ENCODE assay signal across 29 cellular contexts in genomic region chr3:38916706-38917105, GRCh38.
A peak's percentile ranks its signal among the peaks of the same experiment; 100 is the strongest.
DNase-seq lines count a peak whose midpoint lies in the region; ATAC-seq, FAIRE-seq and TF ChIP-seq lines count a peak whose summit lies in the region.
"Had no signal": no experiment of that assay in that cellular context is flagged by ENCODE, and none has a peak within 500 bp of the region (broad histone marks: within the 10 kb centered on the region; RNA-seq: fewer than 3 reads in every experiment).

No MANE protein-coding gene starts in this region.

- H3K4me1 Mint-ChIP-seq in HFFc6 (ENCODE audit: low read depth) (no peaks in the 10 kb centered on the region), astrocyte (ENCODE audit: low read depth, unreplicated experiment) (peaks cover 4% of the 10 kb centered on the region)
- H3K4me1 Mint-ChIP-seq: activated CD4-positive, alpha-beta T cell treated with anti-CD3 and anti-CD28 coated beads for 36 hours; activated naive CD4-positive, alpha-beta T cell treated with anti-CD3 and anti-CD28 coated beads, Interleukin-2, amount 10 ng/mL, durations not matched to agents 7 days and 5 days; naive thymus-derived CD8-positive, alpha-beta T cell; stimulated activated naive CD8-positive, alpha-beta T cell treated with anti-CD3 and anti-CD28 coated beads, Interleukin-15, amount 100 ng/mL, for 72 hours had no signal

- H3K27me3 ChIP-seq in astrocyte (ENCODE audit: insufficient read depth, low read length) (no peaks in the 10 kb centered on the region), prostate gland (replicated peaks; ENCODE audit: insufficient read depth) (no peaks in the 10 kb centered on the region)
- H3K27me3 ChIP-seq: right atrium auricular region, tibial artery had no signal

- H3K27ac Mint-ChIP-seq in HFFc6, result no peak overlapping the region
- no peak overlapping the region for H3K27ac Mint-ChIP-seq in astrocyte (ENCODE audit: unreplicated experiment)
- H3K27ac Mint-ChIP-seq: activated CD4-positive, alpha-beta T cell treated with anti-CD3 and anti-CD28 coated beads for 36 hours; activated naive CD4-positive, alpha-beta T cell treated with anti-CD3 and anti-CD28 coated beads, Interleukin-2, amount 10 ng/mL, durations not matched to agents 7 days and 5 days; naive thymus-derived CD8-positive, alpha-beta T cell; stimulated activated naive CD8-positive, alpha-beta T cell treated with anti-CD3 and anti-CD28 coated beads, Interleukin-15, amount 100 ng/mL, for 72 hours had no signal

- no peak overlapping the region for H3K4me2 ChIP-seq in astrocyte (ENCODE audit: low read length)

- ATAC-seq in HG03342 (IDR thresholded peaks at IDR 0.05; ENCODE audit: unreplicated experiment), result no peak
- ATAC-seq: activated CD4-positive, alpha-beta T cell treated with anti-CD3 and anti-CD28 coated beads for 36 hours; activated T-cell treated with anti-CD3 and anti-CD28 coated beads, Interleukin-2, amount 50 U/mL, for 4 hours; esophagus mucosa; left colon; naive thymus-derived CD8-positive, alpha-beta T cell; stimulated activated naive CD8-positive, alpha-beta T cell treated with anti-CD3 and anti-CD28 coated beads, Interleukin-15, amount 100 ng/mL, for 72 hours had no signal

- H3K4me1 ChIP-seq in astrocyte (ENCODE audit: insufficient read depth, low read length), result no peaks in the 10 kb centered on the region
- H3K4me1 ChIP-seq in prostate gland (replicated peaks), result no peaks in the 10 kb centered on the region
- H3K4me1 ChIP-seq: right atrium auricular region, tibial artery had no signal

- intact Hi-C loops in prostate gland (cut with DNase I), result no loop called here

- DNase-seq in AG08395 (ENCODE audit: low spot score) (peak; percentile 40), HFFc6 (peak; percentile 74), astrocyte (ENCODE audit: low read depth) (peak; percentile 8), kidney glomerular epithelial cell (lab: John Stamatoyannopoulos, UW) (peak; percentile 6), D721Med (ENCODE audit: insufficient read length, low spot score) (no peak), prostate gland (ENCODE audit: low spot score) (no peak), epidermal melanocyte (ENCODE audit: insufficient read length, low spot score) (no peak)
- DNase-seq: activated CD4-positive, alpha-beta T cell treated with anti-CD3 and anti-CD28 coated beads for 36 hours; activated naive CD4-positive, alpha-beta T cell treated with anti-CD3 and anti-CD28 coated beads, Interleukin-2, amount 10 ng/mL, durations not matched to agents 7 days and 5 days; activated T-cell treated with anti-CD3 and anti-CD28 coated beads, Interleukin-2, amount 50 U/mL, for 4 hours; aorta; C1 segment of cervical spinal cord; effector CD8-positive, alpha-beta T cell; HCEC 1CT; KBM-7; left colon; MV-4-11; naive thymus-derived CD8-positive, alpha-beta T cell; NCI-H187; NCI-H748 treated with DMSO at 0.1 percent for 48 hours; OCI-M1; Right ventricle myocardium superior; stimulated activated naive CD8-positive, alpha-beta T cell treated with anti-CD3 and anti-CD28 coated beads, Interleukin-15, amount 100 ng/mL, for 72 hours; tibial artery had no signal

- H3K9ac ChIP-seq in astrocyte (ENCODE audit: low read length), result no peak overlapping the region

- WGBS in prostate gland, result 96% methylated on average over 1 of the region's 1 CpG

- H3K4me3 Mint-ChIP-seq in HFFc6 (no peak overlapping the region), astrocyte (ENCODE audit: unreplicated experiment) (no peak overlapping the region)
- H3K4me3 Mint-ChIP-seq: activated CD4-positive, alpha-beta T cell treated with anti-CD3 and anti-CD28 coated beads for 36 hours; activated naive CD4-positive, alpha-beta T cell treated with anti-CD3 and anti-CD28 coated beads, Interleukin-2, amount 10 ng/mL, durations not matched to agents 7 days and 5 days; activated T-cell treated with anti-CD3 and anti-CD28 coated beads, Interleukin-2, amount 50 U/mL, for 4 hours; naive thymus-derived CD8-positive, alpha-beta T cell; stimulated activated naive CD8-positive, alpha-beta T cell treated with anti-CD3 and anti-CD28 coated beads, Interleukin-15, amount 100 ng/mL, for 72 hours had no signal

- no peaks in the 10 kb centered on the region for H3K9me3 Mint-ChIP-seq in HFFc6
- H3K9me3 Mint-ChIP-seq in astrocyte (ENCODE audit: unreplicated experiment), result peaks cover 1% of the 10 kb centered on the region
- H3K9me3 Mint-ChIP-seq: activated naive CD4-positive, alpha-beta T cell treated with anti-CD3 and anti-CD28 coated beads, Interleukin-2, amount 10 ng/mL, durations not matched to agents 7 days and 5 days; activated T-cell treated with anti-CD3 and anti-CD28 coated beads, Interleukin-2, amount 50 U/mL, for 4 hours; stimulated activated naive CD8-positive, alpha-beta T cell treated with anti-CD3 and anti-CD28 coated beads, Interleukin-15, amount 100 ng/mL, for 72 hours had no signal

- H3K4me3 ChIP-seq in astrocyte (ENCODE audit: insufficient read depth, low read depth, low read length), result no peak overlapping the region
- no peak overlapping the region for H3K4me3 ChIP-seq in prostate gland
- H3K4me3 ChIP-seq: right atrium auricular region, tibial artery had no signal

- no peak for TF ChIP-seq POLR2A in prostate gland (IDR thresholded peaks at IDR 0.05)

- no peak overlapping the region for H2AFZ ChIP-seq in astrocyte (ENCODE audit: low read depth, low read length)

- H3K36me3 ChIP-seq in astrocyte (ENCODE audit: insufficient read depth, low read length) (no peaks in the 10 kb centered on the region), prostate gland (no peaks in the 10 kb centered on the region)
- H3K36me3 ChIP-seq: right atrium auricular region, tibial artery had no signal

- TF ChIP-seq CTCF in HFFc6 (IDR thresholded peaks at IDR 0.05) (no peak), astrocyte (IDR thresholded peaks at IDR 0.05; ENCODE audit: insufficient read depth, low read depth, low read length) (no peak), D721Med (IDR thresholded peaks at IDR 0.05; ENCODE audit: insufficient read depth, missing control alignments) (no peak), prostate gland (IDR thresholded peaks at IDR 0.05) (no peak)

- no peak for FAIRE-seq in astrocyte (lab: Jason Lieb, UNC)
- FAIRE-seq in D721Med (lab: Jason Lieb, UNC), result no peak
- FAIRE-seq: G401.6, TTC549 had no signal

- H3K27ac ChIP-seq in astrocyte (ENCODE audit: low read depth, low read length) (no peak overlapping the region), prostate gland (no peak overlapping the region)
- H3K27ac ChIP-seq: right atrium auricular region, tibial artery had no signal

- H3K36me3 Mint-ChIP-seq in HFFc6 (ENCODE audit: low read depth) (no peaks in the 10 kb centered on the region), astrocyte (ENCODE audit: low read depth, unreplicated experiment) (no peaks in the 10 kb centered on the region)
- H3K36me3 Mint-ChIP-seq: activated naive CD4-positive, alpha-beta T cell treated with anti-CD3 and anti-CD28 coated beads, Interleukin-2, amount 10 ng/mL, durations not matched to agents 7 days and 5 days; naive thymus-derived CD8-positive, alpha-beta T cell had no signal

- no peaks in the 10 kb centered on the region for H4K20me1 ChIP-seq in astrocyte (ENCODE audit: insufficient read depth, low read length)

- H3K79me2 ChIP-seq in astrocyte (ENCODE audit: insufficient read depth, low read length), result no peaks in the 10 kb centered on the region

- H3K27me3 Mint-ChIP-seq in HFFc6 (ENCODE audit: insufficient read depth), result peaks cover 3% of the 10 kb centered on the region
- peaks cover 4% of the 10 kb centered on the region for H3K27me3 Mint-ChIP-seq in astrocyte (ENCODE audit: low read depth, unreplicated experiment)
- H3K27me3 Mint-ChIP-seq: stimulated activated naive CD8-positive, alpha-beta T cell treated with anti-CD3 and anti-CD28 coated beads, Interleukin-15, amount 100 ng/mL, for 72 hours had no signal

- H3K9me3 ChIP-seq in astrocyte (ENCODE audit: insufficient read depth, low read depth, low read length) (no peaks in the 10 kb centered on the region), prostate gland (no peaks in the 10 kb centered on the region)
- H3K9me3 ChIP-seq: tibial artery had no signal

Comparison
In these comparisons a context has a peak if more than half of its experiments do, and no peak if none do; other contexts are left out.
1. DNase-seq: peak in AG08395 (single experiment), HFFc6 (single experiment), astrocyte (single experiment) and kidney glomerular epithelial cell (single experiment); none in D721Med (single experiment), prostate gland (single experiment) and epidermal melanocyte (single experiment).